In the genomic region with DNA sequence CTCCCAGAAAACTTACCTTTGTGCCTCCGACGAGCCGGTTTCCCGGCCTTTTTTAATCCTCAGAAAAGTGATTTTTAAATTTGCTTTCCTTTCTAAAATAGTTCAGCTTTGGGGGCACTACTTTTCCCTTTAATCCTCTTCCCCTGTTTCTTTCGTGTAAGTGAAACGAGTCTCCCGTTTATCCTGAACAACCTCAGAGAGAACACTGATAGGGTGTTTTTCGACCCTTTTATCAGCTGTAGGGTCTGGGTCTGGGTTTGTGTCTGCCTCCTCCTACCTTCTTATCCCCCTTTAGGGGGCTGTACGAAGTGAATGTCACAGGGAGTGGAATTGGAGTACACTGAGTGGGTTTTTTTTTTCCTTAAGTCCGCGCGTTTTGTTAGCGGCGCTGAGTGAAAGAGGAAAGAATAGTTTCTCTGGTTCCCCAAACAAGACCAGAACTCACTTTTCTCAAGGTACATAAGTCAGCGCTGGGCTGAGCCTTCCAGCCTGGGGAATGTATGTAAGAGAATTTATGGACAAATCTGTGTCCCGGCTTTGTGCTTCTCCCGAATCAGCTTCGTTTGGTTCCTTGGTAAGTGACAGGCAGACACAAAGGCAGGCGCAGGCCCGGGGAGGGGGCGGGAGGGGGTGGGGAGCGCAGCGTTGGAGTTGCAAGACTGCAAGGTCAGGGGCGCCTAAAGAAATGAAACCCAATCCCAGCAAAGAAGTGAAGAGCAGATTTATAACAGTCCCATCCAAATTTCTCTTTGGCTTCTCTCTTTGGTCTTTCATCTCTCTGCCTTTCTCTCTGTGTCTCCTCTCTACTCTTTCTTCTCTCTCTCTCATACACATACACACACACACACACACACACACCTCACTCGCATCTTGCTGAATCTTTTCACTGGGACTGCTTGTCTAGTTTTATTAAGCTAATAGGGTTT, we compare ENCODE assay signal across 8 cellular contexts. TPM values are rescaled to one million over a fixed set of nuclear protein-coding genes. Genes with fewer than 3 reads are reported as not detected.
DNase-seq lines count a peak whose midpoint lies in the region; ATAC-seq and TF ChIP-seq lines count a peak whose summit lies in the region.

No MANE protein-coding gene starts in this region.

- H3K4me1 ChIP-seq in ES-I3 (ENCODE audit: insufficient read depth, low read length) (no peaks in the 10 kb centered on the region), left lung (peaks cover 0 to 63% of the 10 kb centered on the region in 2 donors)

- H3K9ac ChIP-seq in ES-I3 (ENCODE audit: low read depth, low read length): peak overlapping the region; percentile 95

- peak; percentile 56 to 63 for DNase-seq in Kasumi-1 (lab: John Stamatoyannopoulos, UW)
- DNase-seq in dermis blood vessel endothelial cell: peak; percentile 65
- DNase-seq in left lung: peak; percentile 38 to 56
- peak; percentile 5 to 37 for DNase-seq in stimulated activated CD4-positive, alpha-beta T cell treated with anti-CD3 and anti-CD28 coated beads, Interleukin-4, amount 100 ng/mL, for 4 hours

- H3K27ac ChIP-seq in left lung: peak overlapping the region; percentile 89 to 99

- H3K36me3 ChIP-seq in ES-I3 (ENCODE audit: insufficient read depth, low read length) (no peaks in the 10 kb centered on the region), left lung (no peaks in the 10 kb centered on the region)

- H3K9me3 ChIP-seq in ES-I3 (ENCODE audit: control insufficient read depth, insufficient read depth, low read length) (no peaks in the 10 kb centered on the region), left lung (no peaks in the 10 kb centered on the region)

- TF ChIP-seq CTCF in WI38 (IDR thresholded peaks at IDR 0.05; ENCODE audit: low read depth, low read length): no peak
- TF ChIP-seq CTCF in left lung (IDR thresholded peaks at IDR 0.05): no peak

- H3K4me3 ChIP-seq in WI38 (ENCODE audit: low read depth, low read length): peak overlapping the region; percentile 96
- H3K4me3 ChIP-seq in left lung: peak overlapping the region; percentile 59 to 84

- peak; percentile 19 for ATAC-seq in left lung
- ATAC-seq in GM21515 (IDR thresholded peaks at IDR 0.05; ENCODE audit: unreplicated experiment): no peak
- ATAC-seq in GM21619 (IDR thresholded peaks at IDR 0.05; ENCODE audit: unreplicated experiment): no peak

- intact Hi-C loops in left lung (cut with DNase I): no loop called here

- no peaks in the 10 kb centered on the region for H3K27me3 ChIP-seq in left lung

RNA-seq across cellular contexts. Expression of gene TET2, which starts 0.8 kb away (rescaled TPM):
- total RNA-seq in dermis blood vessel endothelial cell (9.9 and 10.4 TPM in 2 replicates), left lung (10 to 100 TPM; 19.1 to 33.2 TPM)
